14 cellular contexts compared by ENCODE assay signal in genomic region chrX:104435249-104435648, GRCh38.
"Had no signal": no experiment of that assay in that cellular context is flagged by ENCODE, and none has a peak within 500 bp of the region (broad histone marks: within the 10 kb centered on the region; RNA-seq: fewer than 3 reads in every experiment).

No MANE protein-coding gene starts in this region.

- H3K27ac ChIP-seq: adrenal gland, cardiac muscle cell, epithelial cell of prostate, neutrophil, WERI-Rb-1 had no signal

- H3K4me1 ChIP-seq: adrenal gland had no signal

- H3K9me3 ChIP-seq: adrenal gland, neutrophil had no signal

- H3K36me3 ChIP-seq: adrenal gland, cardiac muscle cell, neutrophil, WERI-Rb-1 had no signal

- H3K4me3 ChIP-seq: adrenal gland, cardiac muscle cell had no signal

- H3K27me3 ChIP-seq: cardiac muscle cell, neutrophil had no signal

- DNase-seq: activated CD4-positive, alpha-beta T cell treated with anti-CD3 and anti-CD28 coated beads, Interleukin-2, amount 50 U/mL, for 48 hours; activated CD8-positive, alpha-beta memory T cell treated with anti-CD3 and anti-CD28 coated beads, Interleukin-2, amount 10 ng/mL, durations not matched to agents 7 days and 5 days; activated effector memory CD4-positive, alpha-beta T cell treated with anti-CD3 and anti-CD28 coated beads, Interleukin-2, amount 50 U/mL, for 16 hours; activated T-cell treated with anti-CD3 and anti-CD28 coated beads, Interleukin-2, amount 50 U/mL, for 1 hour; adrenal gland; head of caudate nucleus; kidney glomerular epithelial cell; mesenchymal stem cell; naive thymus-derived CD8-positive, alpha-beta T cell; stimulated activated CD4-positive, alpha-beta T cell treated with anti-CD3 and anti-CD28 coated beads, Interleukin-2, amount 100 ng/mL, for 48 hours; WERI-Rb-1 had no signal
